8 cellular contexts compared by ENCODE assay signal in genomic region chr19:19202707-19203011, GRCh38. TPM values are rescaled to one million over a fixed set of nuclear protein-coding genes. Genes with fewer than 3 reads are reported as not detected.
DNase-seq lines count a peak whose midpoint lies in the region; ATAC-seq and TF ChIP-seq lines count a peak whose summit lies in the region.

No MANE protein-coding gene starts in this region.

- CTCF ChIA-PET in activated B cell treated with CpG ODN at 0.5 μM for 24 hours (lab: Charles Lee) = interaction anchor here (1.4 kb wide), 1 partner anchor 29 kb away, joined by 4 read pairs; no protein-coding TSS in a partner anchor

- H3K27me3 ChIP-seq in iPS DF 6.9 (ENCODE audit: control insufficient read depth, insufficient read depth, low read length) = peaks cover 13% of the 10 kb centered on the region

- ATAC-seq in activated T-cell treated with anti-CD3 and anti-CD28 coated beads, Interleukin-2, amount 50 U/mL, for 4 hours = peak; percentile 7 to 11
- ATAC-seq in activated B cell treated with CpG ODN at 0.5 μM for 24 hours (ENCODE audit: low read depth) (no peak), GM18909 (IDR thresholded peaks at IDR 0.05; ENCODE audit: poor library complexity, unreplicated experiment) (no peak)
- no peak for ATAC-seq in stimulated activated naive CD8-positive, alpha-beta T cell treated with anti-CD3 and anti-CD28 coated beads, Interleukin-15, amount 100 ng/mL, for 72 hours

- in situ Hi-C loops in GM13976 (cut with MboI; ENCODE audit: low sequenced_read_pairs, unreplicated experiment) = no loop called here

- H3K9me3 Mint-ChIP-seq in activated T-cell treated with anti-CD3 and anti-CD28 coated beads, Interleukin-2, amount 50 U/mL, for 4 hours = no peaks in the 10 kb centered on the region
- H3K9me3 Mint-ChIP-seq in activated B cell treated with CpG ODN at 0.5 μM for 24 hours = peaks cover 4% of the 10 kb centered on the region
- peaks cover 0 to 10% of the 10 kb centered on the region in 2 donors for H3K9me3 Mint-ChIP-seq in stimulated activated naive CD8-positive, alpha-beta T cell treated with anti-CD3 and anti-CD28 coated beads, Interleukin-15, amount 100 ng/mL, for 72 hours

- H3K27ac ChIP-seq in iPS DF 6.9 (ENCODE audit: low read length) = no peak overlapping the region

- H3K36me3 Mint-ChIP-seq in activated T-cell treated with anti-CD3 and anti-CD28 coated beads, Interleukin-2, amount 50 U/mL, for 4 hours (ENCODE audit: insufficient read depth) = peaks cover 5% of the 10 kb centered on the region
- H3K36me3 Mint-ChIP-seq in activated B cell treated with CpG ODN at 0.5 μM for 24 hours (ENCODE audit: low read depth) = peaks cover 36% of the 10 kb centered on the region

- intact Hi-C loops in activated B cell treated with CpG ODN at 0.5 μM for 24 hours (cut with micrococcal nuclease) = loop anchor here (1.0 kb wide), 3 partner anchors 10 to 118 kb away; partner anchors contain the start of genes BORCS8, MAU2, RFXANK and SUGP1

- POLR2A ChIA-PET in activated B cell treated with CpG ODN at 0.5 μM for 24 hours (lab: Charles Lee) = interaction anchor here (0.7 to 3.6 kb wide), 8 partner anchors 10 to 313 kb away, joined by 3 to 69 read pairs (median 4); partner anchors contain the start of genes BORCS8, MEF2B, NDUFA13 and RFXANK

- no peaks in the 10 kb centered on the region for H3K27me3 Mint-ChIP-seq in activated T-cell treated with anti-CD3 and anti-CD28 coated beads, Interleukin-2, amount 50 U/mL, for 4 hours (ENCODE audit: low read depth)
- H3K27me3 Mint-ChIP-seq in activated B cell treated with CpG ODN at 0.5 μM for 24 hours = peaks cover 2% of the 10 kb centered on the region
- peaks cover 11% of the 10 kb centered on the region for H3K27me3 Mint-ChIP-seq in stimulated activated naive CD8-positive, alpha-beta T cell treated with anti-CD3 and anti-CD28 coated beads, Interleukin-15, amount 100 ng/mL, for 72 hours

- DNase-seq in activated T-cell treated with anti-CD3 and anti-CD28 coated beads, Interleukin-2, amount 50 U/mL, for 4 hours = no peak
- DNase-seq in activated T-cell treated with anti-CD3 and anti-CD28 coated beads, Interleukin-2, amount 50 U/mL, for 48 hours = no peak
- no peak for DNase-seq in activated B cell treated with CpG ODN at 0.5 μM for 24 hours
- DNase-seq in iPS DF 6.9 (ENCODE audit: low read depth, low spot score) = no peak
- no peak for DNase-seq in stimulated activated naive CD8-positive, alpha-beta T cell treated with anti-CD3 and anti-CD28 coated beads, Interleukin-15, amount 100 ng/mL, for 72 hours
- no peak for DNase-seq in NCI-H526 treated with DMSO at 0.1 percent for 48 hours (lab: John Stamatoyannopoulos, UW)
- no peak for DNase-seq in GM13976 (ENCODE audit: low spot score)

- H3K9me3 ChIP-seq in iPS DF 6.9 (ENCODE audit: control insufficient read depth, insufficient read depth, low read length) = no peaks in the 10 kb centered on the region

- no CpG with 5 or more reads among the region's 11 CpGs for WGBS in iPS DF 6.9 (ENCODE audit: insufficient coverage, insufficient read length)

- H3K27ac Mint-ChIP-seq in activated B cell treated with CpG ODN at 0.5 μM for 24 hours = peak overlapping the region; percentile 86
- peak overlapping the region; percentile 92 to 98 for H3K27ac Mint-ChIP-seq in stimulated activated naive CD8-positive, alpha-beta T cell treated with anti-CD3 and anti-CD28 coated beads, Interleukin-15, amount 100 ng/mL, for 72 hours

- H3K4me1 Mint-ChIP-seq in activated T-cell treated with anti-CD3 and anti-CD28 coated beads, Interleukin-2, amount 50 U/mL, for 4 hours (ENCODE audit: low read depth) = peaks cover 23% of the 10 kb centered on the region
- peaks cover 34% of the 10 kb centered on the region for H3K4me1 Mint-ChIP-seq in activated B cell treated with CpG ODN at 0.5 μM for 24 hours
- H3K4me1 Mint-ChIP-seq in stimulated activated naive CD8-positive, alpha-beta T cell treated with anti-CD3 and anti-CD28 coated beads, Interleukin-15, amount 100 ng/mL, for 72 hours = peaks cover 38% of the 10 kb centered on the region

- peak overlapping the region; percentile 82 for H3K4me3 ChIP-seq in iPS DF 6.9 (ENCODE audit: low read length)

- TF ChIP-seq CTCF in activated B cell treated with CpG ODN at 0.5 μM for 24 hours (IDR thresholded peaks at IDR 0.05) (no peak), GM13976 (IDR thresholded peaks at IDR 0.05; ENCODE audit: borderline replicate concordance, control extremely low read depth, extremely low read depth, insufficient read depth, missing control alignments) (no peak)

- H3K36me3 ChIP-seq in iPS DF 6.9 (ENCODE audit: control insufficient read depth, insufficient read depth, low read length) = no peaks in the 10 kb centered on the region

- H3K4me1 ChIP-seq in iPS DF 6.9 (ENCODE audit: control insufficient read depth, insufficient read depth, low read length) = no peaks in the 10 kb centered on the region

- H3K4me3 Mint-ChIP-seq in activated T-cell treated with anti-CD3 and anti-CD28 coated beads, Interleukin-2, amount 50 U/mL, for 4 hours = peak overlapping the region; percentile 96
- H3K4me3 Mint-ChIP-seq in activated B cell treated with CpG ODN at 0.5 μM for 24 hours = peak overlapping the region; percentile 94
- peak overlapping the region; percentile 92 to 94 for H3K4me3 Mint-ChIP-seq in stimulated activated naive CD8-positive, alpha-beta T cell treated with anti-CD3 and anti-CD28 coated beads, Interleukin-15, amount 100 ng/mL, for 72 hours

RNA-seq across cellular contexts. Expression of gene NR2C2AP, which starts 0.6 kb away (rescaled TPM):
- 10 to 100 TPM; 57.9 to 71.7 (median 66.6) TPM for total RNA-seq in activated T-cell treated with anti-CD3 and anti-CD28 coated beads, Interleukin-2, amount 50 U/mL, for 4 hours
- 37.1 and 39.2 TPM in 2 replicates for total RNA-seq in activated B cell treated with CpG ODN at 0.5 μM for 24 hours

RNA-seq across cellular contexts. Expression of gene NCAN, which starts 9.1 kb away (rescaled TPM):
- total RNA-seq in activated T-cell treated with anti-CD3 and anti-CD28 coated beads, Interleukin-2, amount 50 U/mL, for 4 hours = under 1 TPM in 2 of 3 donors, not detected in 1; 0.05 to 0.08 TPM
- total RNA-seq in activated B cell treated with CpG ODN at 0.5 μM for 24 hours = not detected in 2 replicates

RNA-seq across cellular contexts. Expression of gene RFXANK, which starts 10.6 kb away (rescaled TPM):
- total RNA-seq in activated T-cell treated with anti-CD3 and anti-CD28 coated beads, Interleukin-2, amount 50 U/mL, for 4 hours = 100 to 1,000 TPM; 110 to 120 (median 118) TPM
- 95.4 and 96.9 TPM in 2 replicates for total RNA-seq in activated B cell treated with CpG ODN at 0.5 μM for 24 hours

RNA-seq across cellular contexts. Expression of gene BORCS8, which starts 10.7 kb away (rescaled TPM):
- 10 to 100 TPM; 38.0 to 43.1 (median 38.6) TPM for total RNA-seq in activated T-cell treated with anti-CD3 and anti-CD28 coated beads, Interleukin-2, amount 50 U/mL, for 4 hours
- 51.8 and 52.3 TPM in 2 replicates for total RNA-seq in activated B cell treated with CpG ODN at 0.5 μM for 24 hours

RNA-seq across cellular contexts. Expression of gene MEF2B, which starts 32.6 kb away (rescaled TPM):
- total RNA-seq in activated T-cell treated with anti-CD3 and anti-CD28 coated beads, Interleukin-2, amount 50 U/mL, for 4 hours = 1 to 10 TPM; 2.2 to 3.7 (median 2.3) TPM
- total RNA-seq in activated B cell treated with CpG ODN at 0.5 μM for 24 hours = 11.7 and 15.5 TPM in 2 replicates

Comparison
In these comparisons a context has a peak if more than half of its experiments do, and no peak if none do; other contexts are left out.
1. ATAC-seq: peak in activated T-cell treated with anti-CD3 and anti-CD28 coated beads, Interleukin-2, amount 50 U/mL, for 4 hours (2 of 2); none in activated B cell treated with CpG ODN at 0.5 μM for 24 hours (single experiment), stimulated activated naive CD8-positive, alpha-beta T cell treated with anti-CD3 and anti-CD28 coated beads, Interleukin-15, amount 100 ng/mL, for 72 hours (single experiment) and GM18909 (single experiment).
2. Peak in every context shown above with its lines, with median percentiles within 50 percentile points of each other: H3K4me3 Mint-ChIP-seq.